16 cellular contexts compared by ENCODE assay signal in the genomic region with DNA sequence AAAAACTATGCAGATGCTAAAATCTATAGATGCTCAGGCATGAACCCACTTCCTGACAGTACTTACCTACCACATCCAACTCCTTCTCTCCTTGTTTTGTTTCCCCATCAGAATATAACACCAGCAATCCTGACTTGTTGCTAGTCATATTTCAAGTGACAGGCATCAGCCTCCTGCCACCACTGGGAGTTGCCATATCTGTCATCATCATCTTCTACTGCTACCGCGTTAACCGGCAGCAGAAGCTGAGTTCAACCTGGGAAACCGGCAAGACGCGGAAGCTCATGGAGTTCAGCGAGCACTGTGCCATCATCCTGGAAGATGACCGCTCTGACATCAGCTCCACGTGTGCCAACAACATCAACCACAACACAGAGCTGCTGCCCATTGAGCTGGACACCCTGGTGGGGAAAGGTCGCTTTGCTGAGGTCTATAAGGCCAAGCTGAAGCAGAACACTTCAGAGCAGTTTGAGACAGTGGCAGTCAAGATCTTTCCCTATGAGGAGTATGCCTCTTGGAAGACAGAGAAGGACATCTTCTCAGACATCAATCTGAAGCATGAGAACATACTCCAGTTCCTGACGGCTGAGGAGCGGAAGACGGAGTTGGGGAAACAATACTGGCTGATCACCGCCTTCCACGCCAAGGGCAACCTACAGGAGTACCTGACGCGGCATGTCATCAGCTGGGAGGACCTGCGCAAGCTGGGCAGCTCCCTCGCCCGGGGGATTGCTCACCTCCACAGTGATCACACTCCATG.
DNase-seq lines count a peak whose midpoint lies in the region; ATAC-seq lines count a peak whose summit lies in the region.
"Had no signal": no experiment of that assay in that cellular context is flagged by ENCODE, and none has a peak within 500 bp of the region (broad histone marks: within the 10 kb centered on the region; RNA-seq: fewer than 3 reads in every experiment).

No MANE protein-coding gene starts in this region.

- peaks cover 13% of the 10 kb centered on the region for H3K4me1 ChIP-seq in effector memory CD4-positive, alpha-beta T cell (ENCODE audit: control insufficient read depth, insufficient read depth, low read length, poor library complexity, severe bottlenecking)

- no peaks in the 10 kb centered on the region for H3K27me3 Mint-ChIP-seq in activated naive CD8-positive, alpha-beta T cell treated with anti-CD3 and anti-CD28 coated beads for 36 hours
- no peaks in the 10 kb centered on the region for H3K27me3 Mint-ChIP-seq in naive B cell
- H3K27me3 Mint-ChIP-seq: progenitor cell of endocrine pancreas had no signal

- peak overlapping the region; percentile 92 for H3K27ac Mint-ChIP-seq in activated naive CD8-positive, alpha-beta T cell treated with anti-CD3 and anti-CD28 coated beads for 36 hours
- H3K27ac Mint-ChIP-seq in naive B cell: peak overlapping the region; percentile 37 to 96 (median 92)

- no peak overlapping the region for H3K4me3 ChIP-seq in effector memory CD4-positive, alpha-beta T cell (ENCODE audit: insufficient read depth, low read depth, low read length, poor library complexity, severe bottlenecking)
- H3K4me3 ChIP-seq: HAP-1, heart right ventricle had no signal

- no peaks in the 10 kb centered on the region for H3K9me3 ChIP-seq in effector memory CD4-positive, alpha-beta T cell (ENCODE audit: control insufficient read depth, low read length)
- H3K9me3 ChIP-seq: HAP-1, heart right ventricle had no signal

- no peak for ATAC-seq in naive B cell (ENCODE audit: low read depth in 2 of 2)

- peaks cover 95% of the 10 kb centered on the region for H3K4me1 Mint-ChIP-seq in activated naive CD8-positive, alpha-beta T cell treated with anti-CD3 and anti-CD28 coated beads for 36 hours
- peaks cover 74 to 95% (median 86%) of the 10 kb centered on the region in 3 donors for H3K4me1 Mint-ChIP-seq in naive B cell

- H3K27ac ChIP-seq in effector memory CD4-positive, alpha-beta T cell (ENCODE audit: insufficient read depth, low read length, poor library complexity, severe bottlenecking): no peak overlapping the region
- H3K27ac ChIP-seq: VCaP had no signal

- H3K9me3 Mint-ChIP-seq in activated naive CD8-positive, alpha-beta T cell treated with anti-CD3 and anti-CD28 coated beads for 36 hours: peaks cover 5% of the 10 kb centered on the region
- peaks cover 0 to 15% (median 8%) of the 10 kb centered on the region in 7 donors for H3K9me3 Mint-ChIP-seq in naive B cell

- H3K27me3 ChIP-seq in effector memory CD4-positive, alpha-beta T cell (replicated peaks; ENCODE audit: control insufficient read depth, insufficient read depth, low read length, poor library complexity, severe bottlenecking): no peaks in the 10 kb centered on the region
- H3K27me3 ChIP-seq: heart right ventricle had no signal

- peaks cover 87% of the 10 kb centered on the region for H3K36me3 Mint-ChIP-seq in activated naive CD8-positive, alpha-beta T cell treated with anti-CD3 and anti-CD28 coated beads for 36 hours
- H3K36me3 Mint-ChIP-seq in naive B cell: peaks cover 83 to 86% of the 10 kb centered on the region in 2 donors

- no peak overlapping the region for H3K4me3 Mint-ChIP-seq in activated naive CD8-positive, alpha-beta T cell treated with anti-CD3 and anti-CD28 coated beads for 36 hours
- H3K4me3 Mint-ChIP-seq in naive B cell: peak overlapping the region in 2 of 8 donors; percentile 33 to 39

- DNase-seq in stimulated activated CD4-positive, alpha-beta T cell treated with anti-CD3 and anti-CD28 coated beads, Interleukin-1b, Interleukin-23, amount 100 ng/mL, for 48 hours: peak; percentile 35
- no peak for DNase-seq in stimulated activated CD4-positive, alpha-beta T cell treated with anti-CD3 and anti-CD28 coated beads, Interleukin-2, amount 100 ng/mL, for 24 hours
- DNase-seq in activated naive CD8-positive, alpha-beta T cell treated with anti-CD3 and anti-CD28 coated beads for 36 hours: no peak
- DNase-seq in naive B cell: no peak
- DNase-seq in effector memory CD4-positive, alpha-beta T cell: no peak
- DNase-seq in AG08396 (ENCODE audit: low spot score): no peak
- DNase-seq in HPDE6-E6E7 (ENCODE audit: extremely low spot score): no peak
- no peak for DNase-seq in stimulated activated CD4-positive, alpha-beta T cell treated with anti-CD3 and anti-CD28 coated beads, Interleukin-4, amount 100 ng/mL, for 4 hours
- DNase-seq: activated CD8-positive, alpha-beta memory T cell treated with anti-CD3 and anti-CD28 coated beads, Interleukin-2, amount 50 U/mL, for 48 hours; DMS153; heart right ventricle; kidney glomerular epithelial cell; NCI-H774 had no signal

- peaks cover 44% of the 10 kb centered on the region for H3K36me3 ChIP-seq in effector memory CD4-positive, alpha-beta T cell (ENCODE audit: control insufficient read depth, insufficient read depth, low read length)
